Comparison of ENCODE assay signal across 11 cellular contexts in genomic region chr16:11112723-11113348, GRCh38.
DNase-seq lines count a peak whose midpoint lies in the region; ATAC-seq and TF ChIP-seq lines count a peak whose summit lies in the region.
"Had no signal": no experiment of that assay in that cellular context is flagged by ENCODE, and none has a peak within 500 bp of the region (broad histone marks: within the 10 kb centered on the region; RNA-seq: fewer than 3 reads in every experiment).

No MANE protein-coding gene starts in this region.

- H3K36me3 Mint-ChIP-seq in activated CD8-positive, alpha-beta T cell treated with anti-CD3 and anti-CD28 coated beads, Interleukin-2, amount 10 ng/mL, durations not matched to agents 7 days and 5 days (ENCODE audit: low read depth) = peaks cover 70% of the 10 kb centered on the region
- peaks cover 9% of the 10 kb centered on the region for H3K36me3 Mint-ChIP-seq in activated naive CD4-positive, alpha-beta T cell treated with anti-CD3 and anti-CD28 coated beads for 36 hours (ENCODE audit: low read depth)

- peak overlapping the region; percentile 71 for H3K27ac Mint-ChIP-seq in activated CD8-positive, alpha-beta T cell treated with anti-CD3 and anti-CD28 coated beads, Interleukin-2, amount 10 ng/mL, durations not matched to agents 7 days and 5 days
- H3K27ac Mint-ChIP-seq in activated naive CD4-positive, alpha-beta T cell treated with anti-CD3 and anti-CD28 coated beads for 36 hours = no peak overlapping the region
- H3K27ac Mint-ChIP-seq: T-helper 1 cell treated with Interleukin-12 subunit alpha and Interleukin-12 subunit beta and Interleukin-4 antibody, amounts not matched to agents 30 μg/mL and 1 μg/mL, for 36 hours had no signal

- no peak for ATAC-seq in activated CD8-positive, alpha-beta T cell treated with anti-CD3 and anti-CD28 coated beads, Interleukin-2, amount 10 ng/mL, durations not matched to agents 7 days and 5 days
- ATAC-seq: lower lobe of right lung had no signal

- POLR2A ChIA-PET in activated CD8-positive, alpha-beta T cell treated with anti-CD3 and anti-CD28 coated beads, Interleukin-2, amount 10 ng/mL, durations not matched to agents 7 days and 5 days (lab: Charles Lee) = interaction anchor here (0.6 to 1.0 kb wide), 2 partner anchors 57 to 71 kb away, joined by 3 to 5 read pairs; no protein-coding TSS in a partner anchor

- DNase-seq in activated CD8-positive, alpha-beta memory T cell treated with anti-CD3 and anti-CD28 coated beads, Interleukin-2, amount 50 U/mL, for 48 hours = peak; percentile 67
- DNase-seq in activated CD8-positive, alpha-beta memory T cell treated with anti-CD3 and anti-CD28 coated beads for 24 hours = no peak
- DNase-seq in NCI-H187 treated with DMSO at 0.1 percent for 48 hours (lab: John Stamatoyannopoulos, UW) (peak; percentile 26), stomach (peak; percentile 55), AG20443 (ENCODE audit: low spot score) (no peak), cortex of kidney (lab: John Stamatoyannopoulos, UW) (no peak)
- no peak for DNase-seq in activated CD8-positive, alpha-beta T cell treated with anti-CD3 and anti-CD28 coated beads, Interleukin-2, amount 10 ng/mL, durations not matched to agents 7 days and 5 days
- DNase-seq in activated naive CD4-positive, alpha-beta T cell treated with anti-CD3 and anti-CD28 coated beads for 36 hours = no peak
- DNase-seq: lower lobe of right lung, MM.1S had no signal

- no peaks in the 10 kb centered on the region for H3K27me3 ChIP-seq in stomach

- peaks cover 10 to 39% (median 25%) of the 10 kb centered on the region in 4 donors for H3K4me1 ChIP-seq in stomach

- CTCF ChIA-PET in activated CD8-positive, alpha-beta T cell treated with anti-CD3 and anti-CD28 coated beads, Interleukin-2, amount 10 ng/mL, durations not matched to agents 7 days and 5 days (lab: Charles Lee) = interaction anchor here (1.6 to 1.7 kb wide), 2 partner anchors 105 to 148 kb away, joined by 3 to 7 read pairs; no protein-coding TSS in a partner anchor
- CTCF ChIA-PET in activated naive CD4-positive, alpha-beta T cell treated with anti-CD3 and anti-CD28 coated beads for 36 hours (lab: Charles Lee) = interaction anchor here (0.7 to 1.4 kb wide), 4 partner anchors 11 to 142 kb away, joined by 3 read pairs; no protein-coding TSS in a partner anchor

- peaks cover 0 to 12% (median 4%) of the 10 kb centered on the region in 4 donors for H3K9me3 ChIP-seq in stomach

- intact Hi-C loops in stomach (cut with DNase I; ENCODE audit: low total_unique reads) = no loop called here
- intact Hi-C loops in activated naive CD4-positive, alpha-beta T cell treated with anti-CD3 and anti-CD28 coated beads for 36 hours (cut with micrococcal nuclease) = no loop called here

- 69 to 84% (median 78%) methylated on average over 2 to 4 of the region's 4 CpGs for WGBS in stomach, 5 donors

- H3K27ac ChIP-seq in stomach = peak overlapping the region in 2 of 5 donors; percentile 9 to 55
- H3K27ac ChIP-seq: lower lobe of right lung had no signal

- H3K9me3 Mint-ChIP-seq in activated CD8-positive, alpha-beta T cell treated with anti-CD3 and anti-CD28 coated beads, Interleukin-2, amount 10 ng/mL, durations not matched to agents 7 days and 5 days (ENCODE audit: insufficient read depth) = peaks cover 12% of the 10 kb centered on the region
- peaks cover 5% of the 10 kb centered on the region for H3K9me3 Mint-ChIP-seq in activated naive CD4-positive, alpha-beta T cell treated with anti-CD3 and anti-CD28 coated beads for 36 hours

- peaks cover 79% of the 10 kb centered on the region for H3K4me1 Mint-ChIP-seq in activated CD8-positive, alpha-beta T cell treated with anti-CD3 and anti-CD28 coated beads, Interleukin-2, amount 10 ng/mL, durations not matched to agents 7 days and 5 days (ENCODE audit: low read depth)
- H3K4me1 Mint-ChIP-seq in activated naive CD4-positive, alpha-beta T cell treated with anti-CD3 and anti-CD28 coated beads for 36 hours (ENCODE audit: low read depth) = peaks cover 33% of the 10 kb centered on the region

- no peak for TF ChIP-seq EP300 in stomach (IDR thresholded peaks at IDR 0.05)

- no peak overlapping the region for H3K4me3 ChIP-seq in stomach
- H3K4me3 ChIP-seq: lower lobe of right lung had no signal

- TF ChIP-seq CTCF in stomach (IDR thresholded peaks at IDR 0.05) = no peak

- H3K4me3 Mint-ChIP-seq in activated CD8-positive, alpha-beta T cell treated with anti-CD3 and anti-CD28 coated beads, Interleukin-2, amount 10 ng/mL, durations not matched to agents 7 days and 5 days = no peak overlapping the region
- H3K4me3 Mint-ChIP-seq in activated naive CD4-positive, alpha-beta T cell treated with anti-CD3 and anti-CD28 coated beads for 36 hours = no peak overlapping the region
- H3K4me3 Mint-ChIP-seq: T-helper 1 cell treated with Interleukin-12 subunit alpha and Interleukin-12 subunit beta and Interleukin-4 antibody, amounts not matched to agents 30 μg/mL and 1 μg/mL, for 36 hours had no signal

- no peak for TF ChIP-seq POLR2A in stomach (IDR thresholded peaks at IDR 0.05)

- no peaks in the 10 kb centered on the region for H3K27me3 Mint-ChIP-seq in activated CD8-positive, alpha-beta T cell treated with anti-CD3 and anti-CD28 coated beads, Interleukin-2, amount 10 ng/mL, durations not matched to agents 7 days and 5 days (ENCODE audit: low read depth)
- no peaks in the 10 kb centered on the region for H3K27me3 Mint-ChIP-seq in activated naive CD4-positive, alpha-beta T cell treated with anti-CD3 and anti-CD28 coated beads for 36 hours (ENCODE audit: low read depth)

- H3K36me3 ChIP-seq in stomach = peaks cover 0 to 5% (median 0%) of the 10 kb centered on the region in 4 donors

Comparison
In these comparisons a context has a peak if more than half of its experiments do, and no peak if none do; other contexts are left out.
1. DNase-seq: peak in activated CD8-positive, alpha-beta memory T cell treated with anti-CD3 and anti-CD28 coated beads, Interleukin-2, amount 50 U/mL, for 48 hours (single experiment), NCI-H187 treated with DMSO at 0.1 percent for 48 hours (single experiment) and stomach (single experiment); none in activated CD8-positive, alpha-beta memory T cell treated with anti-CD3 and anti-CD28 coated beads for 24 hours (single experiment), activated CD8-positive, alpha-beta T cell treated with anti-CD3 and anti-CD28 coated beads, Interleukin-2, amount 10 ng/mL, durations not matched to agents 7 days and 5 days (single experiment), AG20443 (single experiment), cortex of kidney (single experiment) and activated naive CD4-positive, alpha-beta T cell treated with anti-CD3 and anti-CD28 coated beads for 36 hours (single experiment).